ENCODE assay signal across 10 cellular contexts in the genomic region with DNA sequence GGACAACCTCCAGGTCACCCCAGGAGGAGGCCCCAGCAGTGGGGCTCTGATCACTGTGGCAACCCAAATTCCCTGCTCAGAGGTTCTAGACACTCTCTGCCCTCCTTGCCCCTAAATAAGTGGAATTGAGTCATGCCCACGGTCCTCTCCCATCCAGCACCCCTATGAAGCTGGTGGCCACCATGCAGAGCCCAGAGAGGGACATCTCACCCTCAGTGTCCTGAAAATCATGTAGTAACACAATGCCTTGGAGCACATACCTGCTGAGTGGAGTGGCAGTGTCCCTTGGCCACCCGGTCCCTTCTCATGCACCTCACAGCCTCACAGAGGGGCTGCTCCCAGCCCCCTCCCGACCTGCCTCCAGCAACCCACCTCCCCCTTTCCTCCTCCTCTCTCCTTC.
DNase-seq lines count a peak whose midpoint lies in the region; ATAC-seq lines count a peak whose summit lies in the region.
"Had no signal": no experiment of that assay in that cellular context is flagged by ENCODE, and none has a peak within 500 bp of the region (broad histone marks: within the 10 kb centered on the region; RNA-seq: fewer than 3 reads in every experiment).

No MANE protein-coding gene starts in this region.

- no peaks in the 10 kb centered on the region for H3K9me3 ChIP-seq in T-helper 17 cell (ENCODE audit: control insufficient read depth, low read length, poor library complexity, severe bottlenecking)
- H3K9me3 ChIP-seq: HAP-1 had no signal

- H3K4me1 Mint-ChIP-seq in T-helper 17 cell: peaks cover 11% of the 10 kb centered on the region
- peaks cover 32 to 42% of the 10 kb centered on the region in 2 donors for H3K4me1 Mint-ChIP-seq in immature natural killer cell
- H3K4me1 Mint-ChIP-seq in stimulated activated memory B cell treated with anti-CD40 and anti-IgM and Interleukin-4, amounts not matched to agents 10 μg/mL and 1 μg/mL and 100 μg/mL, for 72 hours: peaks cover 65% of the 10 kb centered on the region

- peaks cover 25% of the 10 kb centered on the region for H3K27me3 Mint-ChIP-seq in T-helper 17 cell
- peaks cover 6 to 15% (median 7%) of the 10 kb centered on the region in 3 donors for H3K27me3 Mint-ChIP-seq in immature natural killer cell (ENCODE audit: low read depth in 3 of 3)
- no peaks in the 10 kb centered on the region for H3K27me3 Mint-ChIP-seq in stimulated activated memory B cell treated with anti-CD40 and anti-IgM and Interleukin-4, amounts not matched to agents 10 μg/mL and 1 μg/mL and 100 μg/mL, for 72 hours

- no peaks in the 10 kb centered on the region for H3K9me3 Mint-ChIP-seq in immature natural killer cell
- no peaks in the 10 kb centered on the region for H3K9me3 Mint-ChIP-seq in stimulated activated memory B cell treated with anti-CD40 and anti-IgM and Interleukin-4, amounts not matched to agents 10 μg/mL and 1 μg/mL and 100 μg/mL, for 72 hours
- H3K9me3 Mint-ChIP-seq: activated T-cell treated with anti-CD3 and anti-CD28 coated beads, Interleukin-2, amount 50 U/mL, for 72 hours had no signal

- DNase-seq in D341Med (ENCODE audit: low spot score) (peak; percentile 9), T-helper 17 cell (no peak), immature natural killer cell (no peak), activated gamma-delta T cell treated with Interleukin-2 at 50 U/mL for 16 hours (no peak), retina (no peak)
- DNase-seq in stimulated activated CD8-positive, alpha-beta memory T cell treated with anti-CD3 and anti-CD28 coated beads, Interleukin-4, amount 100 ng/mL, for 48 hours: no peak
- DNase-seq: NCI-H2081 had no signal

- H3K4me3 Mint-ChIP-seq in T-helper 17 cell (peak overlapping the region; percentile 86), immature natural killer cell (peak overlapping the region in 4 of 5 donors; percentile 21 to 76 (median 45))
- H3K4me3 Mint-ChIP-seq in stimulated activated memory B cell treated with anti-CD40 and anti-IgM and Interleukin-4, amounts not matched to agents 10 μg/mL and 1 μg/mL and 100 μg/mL, for 72 hours: no peak overlapping the region

- H3K36me3 Mint-ChIP-seq in T-helper 17 cell (ENCODE audit: low read depth) (no peaks in the 10 kb centered on the region), immature natural killer cell (no peaks in the 10 kb centered on the region)
- no peaks in the 10 kb centered on the region for H3K36me3 Mint-ChIP-seq in stimulated activated memory B cell treated with anti-CD40 and anti-IgM and Interleukin-4, amounts not matched to agents 10 μg/mL and 1 μg/mL and 100 μg/mL, for 72 hours

- peak overlapping the region; percentile 70 for H3K27ac Mint-ChIP-seq in T-helper 17 cell
- no peak overlapping the region for H3K27ac Mint-ChIP-seq in immature natural killer cell
- H3K27ac Mint-ChIP-seq in stimulated activated memory B cell treated with anti-CD40 and anti-IgM and Interleukin-4, amounts not matched to agents 10 μg/mL and 1 μg/mL and 100 μg/mL, for 72 hours: peak overlapping the region; percentile 87
- H3K27ac Mint-ChIP-seq: activated T-cell treated with anti-CD3 and anti-CD28 coated beads, Interleukin-2, amount 50 U/mL, for 72 hours had no signal

- ATAC-seq in T-helper 17 cell: no peak
- ATAC-seq in stimulated activated memory B cell treated with anti-CD40 and anti-IgM and Interleukin-4, amounts not matched to agents 10 μg/mL and 1 μg/mL and 100 μg/mL, for 72 hours: no peak

Comparison
In these comparisons a context has a peak if more than half of its experiments do, and no peak if none do; other contexts are left out.
1. H3K27ac Mint-ChIP-seq: peak in T-helper 17 cell (single experiment) and stimulated activated memory B cell treated with anti-CD40 and anti-IgM and Interleukin-4, amounts not matched to agents 10 μg/mL and 1 μg/mL and 100 μg/mL, for 72 hours (single experiment); none in immature natural killer cell (0 of 6).